ENCODE assay signal across 20 cellular contexts in genomic region chr6:21367649-21368154, GRCh38.
DNase-seq lines count a peak whose midpoint lies in the region; ATAC-seq and TF ChIP-seq lines count a peak whose summit lies in the region.
"Had no signal": no experiment of that assay in that cellular context is flagged by ENCODE, and none has a peak within 500 bp of the region (broad histone marks: within the 10 kb centered on the region; RNA-seq: fewer than 3 reads in every experiment).

No MANE protein-coding gene starts in this region.

- H3K4me3 Mint-ChIP-seq in endodermal cell (no peak overlapping the region), neural crest cell (no peak overlapping the region)
- H3K4me3 Mint-ChIP-seq: CD4-positive, alpha-beta memory T cell had no signal

- H3K27me3 ChIP-seq in HUES6 (ENCODE audit: control insufficient read depth, insufficient read depth, low read length) (no peaks in the 10 kb centered on the region), endodermal cell (ENCODE audit: control insufficient read depth, insufficient read depth, low read length, poor library complexity, severe bottlenecking) (no peaks in the 10 kb centered on the region), MG63 (no peaks in the 10 kb centered on the region)

- TF ChIP-seq CTCF in C4-2B (conservative IDR thresholded peaks at IDR 0.05) (no peak), endodermal cell (conservative IDR thresholded peaks at IDR 0.05) (no peak), neural crest cell (conservative IDR thresholded peaks at IDR 0.05) (no peak)

- no peak for ATAC-seq in HG03432 (IDR thresholded peaks at IDR 0.05; ENCODE audit: unreplicated experiment)
- no peak for ATAC-seq in HG03196 (IDR thresholded peaks at IDR 0.05; ENCODE audit: unreplicated experiment)
- ATAC-seq: A549, GM12878 had no signal

- H3K9me3 ChIP-seq in HUES6 (ENCODE audit: control insufficient read depth, insufficient read depth, low read depth, low read length), result no peaks in the 10 kb centered on the region
- H3K9me3 ChIP-seq in endodermal cell (ENCODE audit: control insufficient read depth, low read length), result no peaks in the 10 kb centered on the region
- no peaks in the 10 kb centered on the region for H3K9me3 ChIP-seq in MG63
- H3K9me3 ChIP-seq: A549 had no signal

- H3K27ac Mint-ChIP-seq in endodermal cell (peak overlapping the region; percentile 72), neural crest cell (ENCODE audit: unreplicated experiment) (peak overlapping the region; percentile 23)
- H3K27ac Mint-ChIP-seq: CD4-positive, alpha-beta memory T cell had no signal

- H3K36me3 Mint-ChIP-seq in endodermal cell (ENCODE audit: low read depth) (no peaks in the 10 kb centered on the region), neural crest cell (ENCODE audit: low read depth) (no peaks in the 10 kb centered on the region)
- H3K36me3 Mint-ChIP-seq: CD4-positive, alpha-beta memory T cell had no signal

- no peaks in the 10 kb centered on the region for H3K36me3 ChIP-seq in HUES6 (ENCODE audit: control insufficient read depth, insufficient read depth, low read length)
- no peaks in the 10 kb centered on the region for H3K36me3 ChIP-seq in endodermal cell (ENCODE audit: control insufficient read depth, insufficient read depth, low read length)
- no peaks in the 10 kb centered on the region for H3K36me3 ChIP-seq in MG63

- H3K4me3 ChIP-seq in HUES6 (ENCODE audit: low read depth, low read length) (peak overlapping the region; percentile 55; the same call in 1 of the 2 replicates), endodermal cell (ENCODE audit: low read length) (no peak overlapping the region), MG63 (no peak overlapping the region)
- H3K4me3 ChIP-seq: A549, GM12878 had no signal

- WGBS in endodermal cell (ENCODE audit: insufficient coverage in 1 of 2, insufficient read length in 1 of 2), 2 experiments, result 74 to 83% methylated on average over 2 to 3 of the region's 3 CpGs

- H3K27me3 Mint-ChIP-seq in endodermal cell (ENCODE audit: insufficient read depth) (peaks cover 33% of the 10 kb centered on the region), neural crest cell (ENCODE audit: low read depth) (no peaks in the 10 kb centered on the region)
- H3K27me3 Mint-ChIP-seq: CD4-positive, alpha-beta memory T cell had no signal

- H3K9ac ChIP-seq in HUES6 (ENCODE audit: low read length) (peak overlapping the region; percentile 81), endodermal cell (ENCODE audit: extremely low read depth, low read length, poor library complexity, severe bottlenecking) (no peak overlapping the region)

- DNase-seq in endodermal cell, result peak; percentile 72
- no peak for DNase-seq in neural crest cell (ENCODE audit: low read depth, low spot score)
- no peak for DNase-seq in stimulated activated naive CD4-positive, alpha-beta T cell treated with Interleukin-2 at 50 U/mL for 16 hours (lab: John Stamatoyannopoulos, UW)
- DNase-seq in MG63, result no peak
- DNase-seq: Calu3; CD4-positive, alpha-beta memory T cell; NCI-H1417; NCI-H187; NCI-H2107; NCI-H510A; NCI-H748 treated with DMSO at 0.1 percent for 48 hours; NK-92 treated with Interleukin-12 subunit alpha and Interleukin-12 subunit beta, amount 100 ng/mL, for 24 hours; Right ventricle myocardium superior had no signal

- H3K9me3 Mint-ChIP-seq in endodermal cell, result peaks cover 2% of the 10 kb centered on the region
- no peaks in the 10 kb centered on the region for H3K9me3 Mint-ChIP-seq in neural crest cell
- H3K9me3 Mint-ChIP-seq: CD4-positive, alpha-beta memory T cell had no signal

- H3K4me1 Mint-ChIP-seq in endodermal cell (peaks cover 78% of the 10 kb centered on the region), neural crest cell (peaks cover 24% of the 10 kb centered on the region)
- H3K4me1 Mint-ChIP-seq: CD4-positive, alpha-beta memory T cell had no signal

- peaks cover 43% of the 10 kb centered on the region for H3K4me1 ChIP-seq in HUES6 (ENCODE audit: control insufficient read depth, insufficient read depth, low read length)
- peaks cover 15% of the 10 kb centered on the region for H3K4me1 ChIP-seq in endodermal cell (ENCODE audit: control insufficient read depth, insufficient read depth, low read length)

- H3K27ac ChIP-seq in C4-2B, result peak overlapping the region; percentile 32; the same call in 1 of the 2 replicates
- peak overlapping the region; percentile 94 for H3K27ac ChIP-seq in HUES6 (ENCODE audit: low read depth, low read length)
- H3K27ac ChIP-seq in endodermal cell (ENCODE audit: low read depth, low read length), result no peak overlapping the region
- H3K27ac ChIP-seq: A549, HL-60 had no signal
